In genomic region chr2:54545700-54546450, GRCh38 we compare ENCODE assay signal across 9 cellular contexts.
DNase-seq lines count a peak whose midpoint lies in the region; ATAC-seq, FAIRE-seq and TF ChIP-seq lines count a peak whose summit lies in the region.
"Had no signal": no experiment of that assay in that cellular context is flagged by ENCODE, and none has a peak within 500 bp of the region (broad histone marks: within the 10 kb centered on the region; RNA-seq: fewer than 3 reads in every experiment).

No MANE protein-coding gene starts in this region.

- H4K20me1 ChIP-seq in HepG2 (ENCODE audit: insufficient read depth, low read length), result no peaks in the 10 kb centered on the region

- TF ChIP-seq EP300 in HepG2 (IDR thresholded peaks at IDR 0.05; ENCODE audit: low read depth in 2 of 2, low read length in 2 of 2) (peak; percentile 92 to 95), HepG2 (CRISPR knock-in tag; IDR thresholded peaks at IDR 0.05; ENCODE audit: borderline replicate concordance) (peak; percentile 83; the same call in 1 of the 2 replicates)

- no peak overlapping the region for H2AFZ ChIP-seq in HepG2 (ENCODE audit: low read length)

- FAIRE-seq in HepG2 (lab: Jason Lieb, UNC), result peak; percentile 77

- peak in 1 of 2 experiments; percentile 35; a peak in 1 of 4 replicates for TF ChIP-seq POLR2A in HepG2 (IDR thresholded peaks at IDR 0.05; ENCODE audit: insufficient read depth in 1 of 2, low read depth in 2 of 2, low read length in 2 of 2)

- CTCF ChIA-PET in HepG2 (lab: Yijun Ruan, JAX; ENCODE audit: low intra/inter-chr PET ratio, low total read pairs) (no interaction called here), A673 (lab: Charles Lee) (no interaction called here)

- peaks cover 16% of the 10 kb centered on the region for H3K4me1 ChIP-seq in SJSA1 (replicated peaks)
- peaks cover 72% of the 10 kb centered on the region for H3K4me1 ChIP-seq in HepG2 (ENCODE audit: insufficient read depth, low read length)
- H3K4me1 ChIP-seq in A673 (ENCODE audit: insufficient read depth, low read length, poor library complexity, severe bottlenecking), result peaks cover 9% of the 10 kb centered on the region

- intact Hi-C loops in HepG2 (cut with micrococcal nuclease; ENCODE audit: unreplicated experiment), result loop anchor here (1.0 kb wide), 2 partner anchors 9 to 13 kb away; no protein-coding TSS in a partner anchor
- intact Hi-C loops in A673 (cut with micrococcal nuclease; ENCODE audit: unreplicated experiment), result no loop called here

- WGBS in HepG2 (ENCODE audit: low lambda C conversion rate), result 4% methylated on average over 3 of the region's 3 CpGs

- H3K36me3 ChIP-seq in SJSA1 (peaks cover 9% of the 10 kb centered on the region), HepG2 (replicated peaks in 1 of 2; ENCODE audit: control insufficient read depth in 1 of 2, insufficient read depth in 2 of 2, low read length in 2 of 2) (peaks cover 3 to 6% of the 10 kb centered on the region in 2 experiments; a peak in 3 of 5 replicates), A673 (ENCODE audit: insufficient read depth, low read length, poor library complexity, severe bottlenecking) (no peaks in the 10 kb centered on the region)

- H3K79me2 ChIP-seq in HepG2 (ENCODE audit: insufficient read depth, low read length), result peaks cover 73% of the 10 kb centered on the region

- BruUV-seq in HepG2 (replicated peaks; lab: Mats Ljungman, UMichigan), result TSS peak; percentile 29
- no TSS peak for BruUV-seq in A673 (replicated peaks; lab: Mats Ljungman, UMichigan)

- TF ChIP-seq CTCF in HepG2 (CRISPR knock-in tag; IDR thresholded peaks at IDR 0.05), result 0 out of 2 replicates have a peak, but pooled peaks have one; percentile 1
- no peak for TF ChIP-seq CTCF in A673 (conservative IDR thresholded peaks at IDR 0.05; ENCODE audit: low read depth, low read length)

- peak overlapping the region; percentile 66 for H3K4me2 ChIP-seq in HepG2 (ENCODE audit: low read depth, low read length)

- H3K27ac ChIP-seq in SJSA1, result peak overlapping the region; percentile 45
- peak overlapping the region; percentile 80 for H3K27ac ChIP-seq in HepG2 (ENCODE audit: extremely low read length, insufficient read depth, low read length)
- H3K27ac ChIP-seq in A673 (ENCODE audit: low read depth, low read length, poor library complexity, severe bottlenecking), result no peak overlapping the region

- DNase-seq in EH (ENCODE audit: low read depth) (peak; percentile 64), HCEC 1CT (peak; percentile 71), SJSA1 (ENCODE audit: low read depth in 1 of 2, low spot score in 2 of 2) (peak in 1 of 2 experiments; percentile 31), HepG2 (ENCODE audit: low spot score) (peak; percentile 97), A673 (ENCODE audit: low spot score) (no peak), NCI-H187 treated with DMSO at 0.1 percent for 48 hours (lab: John Stamatoyannopoulos, UW) (no peak)
- DNase-seq in activated effector memory CD4-positive, alpha-beta T cell treated with anti-CD3 and anti-CD28 coated beads, Interleukin-2, amount 50 U/mL, for 16 hours, result no peak
- DNase-seq: GDM1 had no signal

- H3K4me3 ChIP-seq in SJSA1 (no peak overlapping the region), HepG2 (replicated peaks in 1 of 3; ENCODE audit: insufficient read depth in 1 of 3, low read depth in 2 of 3, low read length in 3 of 3) (peak overlapping the region in 2 of 3 experiments; percentile 9 to 19; a peak in 3 of 6 replicates), A673 (ENCODE audit: low read depth, low read length, poor library complexity, severe bottlenecking) (no peak overlapping the region)

- H3K9me3 ChIP-seq in SJSA1 (replicated peaks) (no peaks in the 10 kb centered on the region), HepG2 (ENCODE audit: low read length) (no peaks in the 10 kb centered on the region), A673 (ENCODE audit: low read depth, low read length, poor library complexity, severe bottlenecking) (no peaks in the 10 kb centered on the region)

- POLR2A ChIA-PET in HepG2 (lab: Yijun Ruan, JAX) (interaction anchor here (0.6 to 4.5 kb wide), 6 partner anchors 9 to 17 kb away, joined by 3 to 23 read pairs (median 4); no protein-coding TSS in a partner anchor), A673 (lab: Charles Lee; ENCODE audit: low non-redundant PET) (no interaction called here)

- TF ChIP-seq RAD21 in HepG2 (CRISPR knock-in tag; IDR thresholded peaks at IDR 0.05), result no peak

- H3K9ac ChIP-seq in HepG2 (ENCODE audit: insufficient read depth, low read depth, low read length), result peak overlapping the region; percentile 65

- in situ Hi-C loops in HepG2 (cut with HindIII; ENCODE audit: extremely low pct_ligation_motif_present, low pct_unique_long_range_greater_than_20kb), result no loop called here

- H3K27me3 ChIP-seq in SJSA1 (replicated peaks), result no peaks in the 10 kb centered on the region
- H3K27me3 ChIP-seq in HepG2 (ENCODE audit: control insufficient read depth in 1 of 2, insufficient read depth in 2 of 2, low read length in 2 of 2), result no peaks in the 10 kb centered on the region
- H3K27me3 ChIP-seq in A673 (replicated peaks; ENCODE audit: insufficient read depth, low read depth, low read length, poor library complexity), result no peaks in the 10 kb centered on the region

- peak; percentile 99 for ATAC-seq in HepG2
- no peak for ATAC-seq in HG03439 (IDR thresholded peaks at IDR 0.05; ENCODE audit: unreplicated experiment)

TF ChIP-seq in HepG2, 621 proteins besides CTCF, POLR2A, EP300 and RAD21 (continues in another document):
- TF ChIP-seq ATF2 (CRISPR knock-in tag; IDR thresholded peaks at IDR 0.05) (peak; percentile 61; the same call in 1 of the 2 replicates), EHMT2 (IDR thresholded peaks at IDR 0.05; ENCODE audit: borderline replicate concordance, low read depth, low read length) (no peak), CBX5 (CRISPR knock-in tag; IDR thresholded peaks at IDR 0.05; ENCODE audit: borderline replicate concordance) (no peak), KAT7 (CRISPR knock-in tag; IDR thresholded peaks at IDR 0.05; ENCODE audit: borderline replicate concordance) (no peak), ZFP90 (CRISPR knock-in tag; IDR thresholded peaks at IDR 0.05; ENCODE audit: borderline replicate concordance) (no peak), ZFY (CRISPR knock-in tag; IDR thresholded peaks at IDR 0.05) (no peak), MIER2 (CRISPR knock-in tag; IDR thresholded peaks at IDR 0.05) (0 out of 2 replicates have a peak, but pooled peaks have one; percentile 40), REST (IDR thresholded peaks at IDR 0.05; ENCODE audit: borderline replicate concordance in 1 of 2, low read depth in 1 of 2, low read length in 2 of 2) (0 out of 4 replicates have a peak, but pooled peaks of 1 of the 2 experiments have one; percentile 16), TBX2 (CRISPR knock-in tag; IDR thresholded peaks at IDR 0.05; ENCODE audit: borderline replicate concordance) (peak; percentile 88), ZNF639 (CRISPR knock-in tag; conservative IDR thresholded peaks at IDR 0.05) (0 out of 2 replicates have a peak, but pooled peaks have one; percentile 13), TBX3 (IDR thresholded peaks at IDR 0.05; ENCODE audit: borderline replicate concordance) (peak; percentile 87)

Comparison
In these comparisons a context has a peak if more than half of its experiments do, and no peak if none do; other contexts are left out.
1. DNase-seq: peak in EH (single experiment), HCEC 1CT (single experiment) and HepG2 (single experiment); none in A673 (single experiment), NCI-H187 treated with DMSO at 0.1 percent for 48 hours (single experiment) and activated effector memory CD4-positive, alpha-beta T cell treated with anti-CD3 and anti-CD28 coated beads, Interleukin-2, amount 50 U/mL, for 16 hours (single experiment).
2. H3K4me3 ChIP-seq: peak in HepG2 (2 of 3); none in SJSA1 (single experiment) and A673 (single experiment).